1 cellular context compared by ENCODE assay signal in the genomic region with DNA sequence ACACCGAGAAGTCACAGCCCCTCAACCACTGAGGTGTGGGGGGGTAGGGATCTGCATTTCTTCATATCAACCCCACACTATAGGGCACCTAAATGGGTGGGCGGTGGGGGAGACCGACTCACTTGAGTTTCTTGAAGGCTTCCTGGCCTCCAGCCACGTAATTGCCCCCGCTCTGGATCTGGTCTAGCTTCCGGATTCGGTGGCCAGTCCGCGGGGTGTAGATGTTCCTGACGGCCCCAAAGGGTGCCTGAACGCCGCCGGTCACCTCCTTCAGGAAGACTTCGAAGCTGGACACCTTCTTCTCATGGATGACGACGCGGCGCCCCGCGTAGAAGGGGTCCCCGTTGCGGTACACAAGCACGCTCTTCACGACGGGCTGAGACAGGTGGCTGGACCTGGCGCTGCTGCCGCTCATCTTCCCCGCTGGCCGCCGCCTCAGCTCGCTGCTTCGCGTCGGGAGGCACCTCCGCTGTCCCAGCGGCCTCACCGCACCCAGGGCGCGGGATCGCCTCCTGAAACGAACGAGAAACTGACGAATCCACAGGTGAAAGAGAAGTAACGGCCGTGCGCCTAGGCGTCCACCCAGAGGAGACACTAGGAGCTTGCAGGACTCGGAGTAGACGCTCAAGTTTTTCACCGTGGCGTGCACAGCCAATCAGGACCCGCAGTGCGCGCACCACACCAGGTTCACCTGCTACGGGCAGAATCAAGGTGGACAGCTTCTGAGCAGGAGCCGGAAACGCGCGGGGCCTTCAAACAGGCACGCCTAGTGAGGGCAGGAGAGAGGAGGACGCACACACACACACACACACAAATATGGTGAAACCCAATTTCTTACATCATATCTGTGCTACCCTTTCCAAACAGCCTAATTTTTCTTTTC.
TF ChIP-seq lines count a peak whose summit lies in the region.

TSS of gene DCDC2 (minus strand) at position 724 of the 883 bp plus-strand sequence. CDS start at position 415, 309 bp downstream.

TF ChIP-seq in HepG2, 621 proteins besides CTCF, POLR2A, EP300 and RAD21 (continued from another document and continues in another):
- TF ChIP-seq, protein P1, sequence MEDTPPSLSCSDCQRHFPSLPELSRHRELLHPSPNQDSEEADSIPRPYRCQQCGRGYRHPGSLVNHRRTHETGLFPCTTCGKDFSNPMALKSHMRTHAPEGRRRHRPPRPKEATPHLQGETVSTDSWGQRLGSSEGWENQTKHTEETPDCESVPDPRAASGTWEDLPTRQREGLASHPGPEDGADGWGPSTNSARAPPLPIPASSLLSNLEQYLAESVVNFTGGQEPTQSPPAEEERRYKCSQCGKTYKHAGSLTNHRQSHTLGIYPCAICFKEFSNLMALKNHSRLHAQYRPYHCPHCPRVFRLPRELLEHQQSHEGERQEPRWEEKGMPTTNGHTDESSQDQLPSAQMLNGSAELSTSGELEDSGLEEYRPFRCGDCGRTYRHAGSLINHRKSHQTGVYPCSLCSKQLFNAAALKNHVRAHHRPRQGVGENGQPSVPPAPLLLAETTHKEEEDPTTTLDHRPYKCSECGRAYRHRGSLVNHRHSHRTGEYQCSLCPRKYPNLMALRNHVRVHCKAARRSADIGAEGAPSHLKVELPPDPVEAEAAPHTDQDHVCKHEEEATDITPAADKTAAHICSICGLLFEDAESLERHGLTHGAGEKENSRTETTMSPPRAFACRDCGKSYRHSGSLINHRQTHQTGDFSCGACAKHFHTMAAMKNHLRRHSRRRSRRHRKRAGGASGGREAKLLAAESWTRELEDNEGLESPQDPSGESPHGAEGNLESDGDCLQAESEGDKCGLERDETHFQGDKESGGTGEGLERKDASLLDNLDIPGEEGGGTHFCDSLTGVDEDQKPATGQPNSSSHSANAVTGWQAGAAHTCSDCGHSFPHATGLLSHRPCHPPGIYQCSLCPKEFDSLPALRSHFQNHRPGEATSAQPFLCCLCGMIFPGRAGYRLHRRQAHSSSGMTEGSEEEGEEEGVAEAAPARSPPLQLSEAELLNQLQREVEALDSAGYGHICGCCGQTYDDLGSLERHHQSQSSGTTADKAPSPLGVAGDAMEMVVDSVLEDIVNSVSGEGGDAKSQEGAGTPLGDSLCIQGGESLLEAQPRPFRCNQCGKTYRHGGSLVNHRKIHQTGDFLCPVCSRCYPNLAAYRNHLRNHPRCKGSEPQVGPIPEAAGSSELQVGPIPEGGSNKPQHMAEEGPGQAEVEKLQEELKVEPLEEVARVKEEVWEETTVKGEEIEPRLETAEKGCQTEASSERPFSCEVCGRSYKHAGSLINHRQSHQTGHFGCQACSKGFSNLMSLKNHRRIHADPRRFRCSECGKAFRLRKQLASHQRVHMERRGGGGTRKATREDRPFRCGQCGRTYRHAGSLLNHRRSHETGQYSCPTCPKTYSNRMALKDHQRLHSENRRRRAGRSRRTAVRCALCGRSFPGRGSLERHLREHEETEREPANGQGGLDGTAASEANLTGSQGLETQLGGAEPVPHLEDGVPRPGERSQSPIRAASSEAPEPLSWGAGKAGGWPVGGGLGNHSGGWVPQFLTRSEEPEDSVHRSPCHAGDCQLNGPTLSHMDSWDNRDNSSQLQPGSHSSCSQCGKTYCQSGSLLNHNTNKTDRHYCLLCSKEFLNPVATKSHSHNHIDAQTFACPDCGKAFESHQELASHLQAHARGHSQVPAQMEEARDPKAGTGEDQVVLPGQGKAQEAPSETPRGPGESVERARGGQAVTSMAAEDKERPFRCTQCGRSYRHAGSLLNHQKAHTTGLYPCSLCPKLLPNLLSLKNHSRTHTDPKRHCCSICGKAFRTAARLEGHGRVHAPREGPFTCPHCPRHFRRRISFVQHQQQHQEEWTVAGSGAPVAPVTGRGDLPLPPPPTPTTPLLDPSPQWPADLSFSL (CRISPR knock-in tag; IDR thresholded peaks at IDR 0.05) = peak; percentile 86; the same call in 1 of the 2 replicates
- TF ChIP-seq MTA1 (CRISPR knock-in tag; IDR thresholded peaks at IDR 0.05; ENCODE audit: borderline replicate concordance) (peak; percentile 95), ONECUT2 (CRISPR knock-in tag; IDR thresholded peaks at IDR 0.05) (no peak; the same call in 1 of the 2 replicates), ZBTB4 (CRISPR knock-in tag; IDR thresholded peaks at IDR 0.05; ENCODE audit: borderline replicate concordance) (peak; percentile 97), GABPA (IDR thresholded peaks at IDR 0.05; ENCODE audit: low read depth, low read length) (peak; percentile 28; the same call in 1 of the 2 replicates), GABPA (CRISPR knock-in tag; IDR thresholded peaks at IDR 0.05; ENCODE audit: low read depth) (peak; percentile 77), KLF9 (CRISPR knock-in tag; IDR thresholded peaks at IDR 0.05; ENCODE audit: low read depth) (peak; percentile 83; the same call in 1 of the 2 replicates), KDM1A (CRISPR knock-in tag; IDR thresholded peaks at IDR 0.05) (no peak), ZNF124 (CRISPR knock-in tag; IDR thresholded peaks at IDR 0.05) (peak; percentile 85), KDM3A (CRISPR knock-in tag; IDR thresholded peaks at IDR 0.05; ENCODE audit: low read depth) (peak; percentile 94; the same call in 1 of the 2 replicates), HDAC2 (CRISPR knock-in tag; IDR thresholded peaks at IDR 0.05) (peak; percentile 68), ATF7-NPFF (CRISPR knock-in tag; IDR thresholded peaks at IDR 0.05; ENCODE audit: low read depth) (peak; percentile 86), ZNF709 (CRISPR knock-in tag; IDR thresholded peaks at IDR 0.05) (0 out of 2 replicates have a peak, but pooled peaks have one; percentile 26), SNAI1 (CRISPR knock-in tag; IDR thresholded peaks at IDR 0.05; ENCODE audit: borderline replicate concordance) (0 out of 2 replicates have a peak, but pooled peaks have one; percentile 45), GFI1 (CRISPR knock-in tag; IDR thresholded peaks at IDR 0.05; ENCODE audit: borderline replicate concordance) (peak; percentile 78; the same call in 1 of the 2 replicates), ETV6 (CRISPR knock-in tag; conservative IDR thresholded peaks at IDR 0.05) (peak; percentile 57; the same call in 1 of the 2 replicates), ZBTB21 (CRISPR knock-in tag; IDR thresholded peaks at IDR 0.05) (no peak), SOX6 (IDR thresholded peaks at IDR 0.05) (no peak), SOX6 (CRISPR knock-in tag; IDR thresholded peaks at IDR 0.05) (peak; percentile 73), ZNF160 (CRISPR knock-in tag; IDR thresholded peaks at IDR 0.05) (peak; percentile 20; the same call in 1 of the 2 replicates), DR1 (CRISPR knock-in tag; IDR thresholded peaks at IDR 0.05) (peak; percentile 52; the same call in 1 of the 2 replicates), KLF16 (CRISPR knock-in tag; IDR thresholded peaks at IDR 0.05) (no peak), IRF2 (CRISPR knock-in tag; IDR thresholded peaks at IDR 0.05) (peak; percentile 81), IKZF5 (CRISPR knock-in tag; IDR thresholded peaks at IDR 0.05) (peak; percentile 64), ZNF563 (CRISPR knock-in tag; IDR thresholded peaks at IDR 0.05) (peak; percentile 78), ZNF30 (CRISPR knock-in tag; IDR thresholded peaks at IDR 0.05) (0 out of 2 replicates have a peak, but pooled peaks have one; percentile 83)
- TF ChIP-seq, protein P2, sequence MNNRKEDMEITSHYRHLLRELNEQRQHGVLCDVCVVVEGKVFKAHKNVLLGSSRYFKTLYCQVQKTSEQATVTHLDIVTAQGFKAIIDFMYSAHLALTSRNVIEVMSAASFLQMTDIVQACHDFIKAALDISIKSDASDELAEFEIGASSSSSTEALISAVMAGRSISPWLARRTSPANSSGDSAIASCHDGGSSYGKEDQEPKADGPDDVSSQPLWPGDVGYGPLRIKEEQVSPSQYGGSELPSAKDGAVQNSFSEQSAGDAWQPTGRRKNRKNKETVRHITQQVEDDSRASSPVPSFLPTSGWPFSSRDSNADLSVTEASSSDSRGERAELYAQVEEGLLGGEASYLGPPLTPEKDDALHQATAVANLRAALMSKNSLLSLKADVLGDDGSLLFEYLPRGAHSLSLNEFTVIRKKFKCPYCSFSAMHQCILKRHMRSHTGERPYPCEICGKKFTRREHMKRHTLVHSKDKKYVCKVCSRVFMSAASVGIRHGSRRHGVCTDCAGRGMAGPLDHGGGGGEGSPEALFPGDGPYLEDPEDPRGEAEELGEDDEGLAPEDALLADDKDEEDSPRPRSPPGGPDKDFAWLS (CRISPR knock-in tag; IDR thresholded peaks at IDR 0.05; ENCODE audit: borderline replicate concordance) = 0 out of 2 replicates have a peak, but pooled peaks have one; percentile 85
- TF ChIP-seq, protein P3, sequence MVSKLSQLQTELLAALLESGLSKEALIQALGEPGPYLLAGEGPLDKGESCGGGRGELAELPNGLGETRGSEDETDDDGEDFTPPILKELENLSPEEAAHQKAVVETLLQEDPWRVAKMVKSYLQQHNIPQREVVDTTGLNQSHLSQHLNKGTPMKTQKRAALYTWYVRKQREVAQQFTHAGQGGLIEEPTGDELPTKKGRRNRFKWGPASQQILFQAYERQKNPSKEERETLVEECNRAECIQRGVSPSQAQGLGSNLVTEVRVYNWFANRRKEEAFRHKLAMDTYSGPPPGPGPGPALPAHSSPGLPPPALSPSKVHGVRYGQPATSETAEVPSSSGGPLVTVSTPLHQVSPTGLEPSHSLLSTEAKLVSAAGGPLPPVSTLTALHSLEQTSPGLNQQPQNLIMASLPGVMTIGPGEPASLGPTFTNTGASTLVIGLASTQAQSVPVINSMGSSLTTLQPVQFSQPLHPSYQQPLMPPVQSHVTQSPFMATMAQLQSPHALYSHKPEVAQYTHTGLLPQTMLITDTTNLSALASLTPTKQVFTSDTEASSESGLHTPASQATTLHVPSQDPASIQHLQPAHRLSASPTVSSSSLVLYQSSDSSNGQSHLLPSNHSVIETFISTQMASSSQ (IDR thresholded peaks at IDR 0.05; ENCODE audit: low read depth) = peak; percentile 39; the same call in 1 of the 2 replicates
- TF ChIP-seq, protein P3 (CRISPR knock-in tag; IDR thresholded peaks at IDR 0.05; ENCODE audit: borderline replicate concordance) = peak; percentile 70; the same call in 1 of the 2 replicates
- TF ChIP-seq, protein P4, sequence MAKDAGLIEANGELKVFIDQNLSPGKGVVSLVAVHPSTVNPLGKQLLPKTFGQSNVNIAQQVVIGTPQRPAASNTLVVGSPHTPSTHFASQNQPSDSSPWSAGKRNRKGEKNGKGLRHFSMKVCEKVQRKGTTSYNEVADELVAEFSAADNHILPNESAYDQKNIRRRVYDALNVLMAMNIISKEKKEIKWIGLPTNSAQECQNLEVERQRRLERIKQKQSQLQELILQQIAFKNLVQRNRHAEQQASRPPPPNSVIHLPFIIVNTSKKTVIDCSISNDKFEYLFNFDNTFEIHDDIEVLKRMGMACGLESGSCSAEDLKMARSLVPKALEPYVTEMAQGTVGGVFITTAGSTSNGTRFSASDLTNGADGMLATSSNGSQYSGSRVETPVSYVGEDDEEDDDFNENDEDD (CRISPR knock-in tag; IDR thresholded peaks at IDR 0.05; ENCODE audit: borderline replicate concordance) = peak; percentile 90
- TF ChIP-seq, protein P5, sequence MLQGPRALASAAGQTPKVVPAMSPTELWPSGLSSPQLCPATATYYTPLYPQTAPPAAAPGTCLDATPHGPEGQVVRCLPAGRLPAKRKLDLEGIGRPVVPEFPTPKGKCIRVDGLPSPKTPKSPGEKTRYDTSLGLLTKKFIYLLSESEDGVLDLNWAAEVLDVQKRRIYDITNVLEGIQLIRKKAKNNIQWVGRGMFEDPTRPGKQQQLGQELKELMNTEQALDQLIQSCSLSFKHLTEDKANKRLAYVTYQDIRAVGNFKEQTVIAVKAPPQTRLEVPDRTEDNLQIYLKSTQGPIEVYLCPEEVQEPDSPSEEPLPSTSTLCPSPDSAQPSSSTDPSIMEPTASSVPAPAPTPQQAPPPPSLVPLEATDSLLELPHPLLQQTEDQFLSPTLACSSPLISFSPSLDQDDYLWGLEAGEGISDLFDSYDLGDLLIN (CRISPR knock-in tag; IDR thresholded peaks at IDR 0.05; ENCODE audit: borderline replicate concordance) = no peak
